2 cellular contexts compared by ENCODE assay signal in genomic region chr17:43540821-43541674, GRCh38.
A peak's percentile ranks its signal among the peaks of the same experiment; 100 is the strongest.
TF ChIP-seq lines count a peak whose summit lies in the region.

No MANE protein-coding gene starts in this region.

TF ChIP-seq in IMR-90, 13 proteins besides CTCF, POLR2A, EP300 and RAD21:
- TF ChIP-seq MAFK (IDR thresholded peaks at IDR 0.05; ENCODE audit: low read depth, low read length), result no peak
- no peak for TF ChIP-seq MAZ (IDR thresholded peaks at IDR 0.05; ENCODE audit: borderline replicate concordance, low read depth, low read length)
- TF ChIP-seq, protein P1, sequence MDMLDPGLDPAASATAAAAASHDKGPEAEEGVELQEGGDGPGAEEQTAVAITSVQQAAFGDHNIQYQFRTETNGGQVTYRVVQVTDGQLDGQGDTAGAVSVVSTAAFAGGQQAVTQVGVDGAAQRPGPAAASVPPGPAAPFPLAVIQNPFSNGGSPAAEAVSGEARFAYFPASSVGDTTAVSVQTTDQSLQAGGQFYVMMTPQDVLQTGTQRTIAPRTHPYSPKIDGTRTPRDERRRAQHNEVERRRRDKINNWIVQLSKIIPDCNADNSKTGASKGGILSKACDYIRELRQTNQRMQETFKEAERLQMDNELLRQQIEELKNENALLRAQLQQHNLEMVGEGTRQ (IDR thresholded peaks at IDR 0.05; ENCODE audit: low read depth, low read length), result no peak
- TF ChIP-seq BHLHE40 (IDR thresholded peaks at IDR 0.05; ENCODE audit: low read depth, low read length), result no peak
- no peak for TF ChIP-seq NFE2L2 (IDR thresholded peaks at IDR 0.05; ENCODE audit: low read depth, low read length)
- TF ChIP-seq FOS (IDR thresholded peaks at IDR 0.05; ENCODE audit: low read depth, low read length), result no peak
- TF ChIP-seq RCOR1 (IDR thresholded peaks at IDR 0.05; ENCODE audit: insufficient replicate concordance, low read length), result no peak
- no peak for TF ChIP-seq CEBPB (IDR thresholded peaks at IDR 0.05; ENCODE audit: low read depth, low read length)
- no peak for TF ChIP-seq CHD1 (IDR thresholded peaks at IDR 0.05; ENCODE audit: low read depth, low read length)
- no peak for TF ChIP-seq SMC3 (IDR thresholded peaks at IDR 0.05; ENCODE audit: low read depth, low read length)
- no peak for TF ChIP-seq RFX5 (IDR thresholded peaks at IDR 0.05; ENCODE audit: low read depth, low read length)
- no peak for TF ChIP-seq MXI1 (IDR thresholded peaks at IDR 0.05; ENCODE audit: borderline replicate concordance, low read depth, low read length)
- TF ChIP-seq, protein P2, sequence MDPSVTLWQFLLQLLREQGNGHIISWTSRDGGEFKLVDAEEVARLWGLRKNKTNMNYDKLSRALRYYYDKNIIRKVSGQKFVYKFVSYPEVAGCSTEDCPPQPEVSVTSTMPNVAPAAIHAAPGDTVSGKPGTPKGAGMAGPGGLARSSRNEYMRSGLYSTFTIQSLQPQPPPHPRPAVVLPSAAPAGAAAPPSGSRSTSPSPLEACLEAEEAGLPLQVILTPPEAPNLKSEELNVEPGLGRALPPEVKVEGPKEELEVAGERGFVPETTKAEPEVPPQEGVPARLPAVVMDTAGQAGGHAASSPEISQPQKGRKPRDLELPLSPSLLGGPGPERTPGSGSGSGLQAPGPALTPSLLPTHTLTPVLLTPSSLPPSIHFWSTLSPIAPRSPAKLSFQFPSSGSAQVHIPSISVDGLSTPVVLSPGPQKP (IDR thresholded peaks at IDR 0.05; ENCODE audit: borderline replicate concordance, low read depth, low read length), result no peak

TF ChIP-seq in H1, 55 proteins besides CTCF, POLR2A, EP300 and RAD21:
- TF ChIP-seq SP1 (IDR thresholded peaks at IDR 0.05; ENCODE audit: low read depth, low read length) (peak; percentile 59; the same call in 1 of the 2 replicates), ASH2L (IDR thresholded peaks at IDR 0.05; ENCODE audit: low read length) (peak; percentile 43), POLR2AphosphoS5 (IDR thresholded peaks at IDR 0.05; ENCODE audit: low read depth, low read length) (no peak)
